Comparison of ENCODE assay signal across 8 cellular contexts in the genomic region with DNA sequence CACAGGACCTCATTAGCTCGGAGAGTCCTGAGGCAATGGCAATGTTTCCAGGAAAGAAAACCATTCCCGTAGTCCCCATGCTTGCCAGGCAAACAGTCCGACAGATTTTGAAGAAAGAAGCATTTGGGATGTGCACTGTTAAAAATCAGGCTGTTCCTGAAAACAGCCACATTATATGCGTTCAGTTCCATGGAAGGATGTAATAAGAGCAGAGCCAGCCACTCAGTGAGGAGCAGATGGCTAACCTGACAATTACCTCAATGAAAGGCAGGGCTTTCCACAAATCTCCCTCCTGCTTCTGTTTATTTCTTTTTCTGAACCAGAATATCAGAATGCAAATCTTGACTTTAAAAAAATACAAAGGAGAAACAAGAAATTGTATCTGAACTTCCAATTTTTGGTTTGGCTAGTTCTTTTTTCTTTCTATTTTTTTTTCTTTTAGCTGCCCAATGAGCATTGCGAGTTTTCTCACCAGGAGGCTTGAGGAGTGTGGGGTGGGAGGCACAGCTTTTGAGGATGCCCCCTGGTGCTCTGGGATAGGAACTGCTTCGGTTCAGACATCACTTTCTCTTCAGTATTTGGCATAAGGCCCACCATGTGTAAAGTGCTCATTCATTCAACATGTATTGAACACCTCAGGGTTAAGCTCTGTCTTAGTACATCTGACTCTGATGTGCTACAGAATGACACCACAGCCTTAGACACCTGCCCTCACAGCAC.
DNase-seq lines count a peak whose midpoint lies in the region; ATAC-seq lines count a peak whose summit lies in the region.

No MANE protein-coding gene starts in this region.

- ATAC-seq in HG02588 (IDR thresholded peaks at IDR 0.05; ENCODE audit: unreplicated experiment), result peak; percentile 86

- H3K27ac Mint-ChIP-seq in immature natural killer cell, result no peak overlapping the region

- H3K4me3 Mint-ChIP-seq in immature natural killer cell, result no peak overlapping the region

- H3K9me3 Mint-ChIP-seq in immature natural killer cell, result no peaks in the 10 kb centered on the region

- H3K4me1 Mint-ChIP-seq in immature natural killer cell, result peaks cover 0 to 13% of the 10 kb centered on the region in 2 donors

- DNase-seq in NK-92 treated with Interleukin-12 subunit alpha and Interleukin-12 subunit beta, amount 100 ng/mL, for 24 hours (lab: John Stamatoyannopoulos, UW), result peak; percentile 11
- DNase-seq in NK-92 (lab: John Stamatoyannopoulos, UW; ENCODE audit: unreplicated experiment) (no peak), MV-4-11 (lab: John Stamatoyannopoulos, UW) (peak; percentile 58), SW480 (ENCODE audit: low spot score) (peak; percentile 41), astrocyte of the hippocampus (ENCODE audit: low read depth, low spot score) (peak; percentile 76), immature natural killer cell (peak in 2 of 3 donors; percentile 17 to 20)
- peak; percentile 10 for DNase-seq in stimulated activated CD8-positive, alpha-beta memory T cell treated with anti-CD3 and anti-CD28 coated beads, Interleukin-12 subunit alpha, Interleukin-12 subunit beta, amount 100 ng/mL, for 4 hours (ENCODE audit: low read depth)

- H3K27me3 Mint-ChIP-seq in immature natural killer cell (ENCODE audit: low read depth in 3 of 3), result peaks cover 0 to 3% (median 0%) of the 10 kb centered on the region in 3 donors

- no peaks in the 10 kb centered on the region for H3K36me3 Mint-ChIP-seq in immature natural killer cell
